Comparison of ENCODE assay signal across 8 cellular contexts in genomic region chr11:45662665-45663485, GRCh38. TPM values are rescaled to one million over a fixed set of nuclear protein-coding genes. Genes with fewer than 3 reads are reported as not detected.
DNase-seq lines count a peak whose midpoint lies in the region; ATAC-seq and TF ChIP-seq lines count a peak whose summit lies in the region.

No MANE protein-coding gene starts in this region.

- H2AFZ ChIP-seq in neural cell (ENCODE audit: low read depth, low read length) = no peak overlapping the region

- H3K27ac ChIP-seq in brain microvascular endothelial cell = peak overlapping the region; percentile 59
- peak overlapping the region; percentile 33 for H3K27ac ChIP-seq in neural cell (ENCODE audit: low read length)

- peaks cover 31% of the 10 kb centered on the region for H3K79me2 ChIP-seq in neural cell (replicated peaks; ENCODE audit: insufficient read depth, low read length)

- TF ChIP-seq CTCF in brain microvascular endothelial cell (IDR thresholded peaks at IDR 0.05; ENCODE audit: low read depth, low read length, missing control alignments) = no peak
- no peak for TF ChIP-seq CTCF in neural cell (IDR thresholded peaks at IDR 0.05; ENCODE audit: poor library complexity, severe bottlenecking)

- in situ Hi-C loops in Caki2 (cut with HindIII; ENCODE audit: low pct_unique_long_range_greater_than_20kb, low sequenced_read_pairs) = no loop called here
- in situ Hi-C loops in brain microvascular endothelial cell (cut with HindIII; ENCODE audit: low pct_ligation_motif_present, low sequenced_read_pairs) = loop anchor here (25.0 kb wide), 1 partner anchor 276 kb away; no protein-coding TSS in a partner anchor

- no peaks in the 10 kb centered on the region for H3K9me3 Mint-ChIP-seq in IgD-negative memory B cell

- peaks cover 0 to 2% (median 0%) of the 10 kb centered on the region in 3 donors for H3K4me1 Mint-ChIP-seq in IgD-negative memory B cell

- H3K9ac ChIP-seq in neural cell (ENCODE audit: low read length) = peak overlapping the region; percentile 80

- H3K36me3 ChIP-seq in brain microvascular endothelial cell (replicated peaks) = no peaks in the 10 kb centered on the region
- no peaks in the 10 kb centered on the region for H3K36me3 ChIP-seq in neural cell (ENCODE audit: insufficient read depth, low read length)

- DNase-seq in Caki2 (ENCODE audit: low read depth) (peak; percentile 61), brain microvascular endothelial cell (peak; percentile 97), HK-2 (ENCODE audit: unreplicated experiment) (no peak), DMS114 treated with DMSO at 0.1 percent for 48 hours (lab: John Stamatoyannopoulos, UW; ENCODE audit: unreplicated experiment) (no peak), NCI-H187 treated with DMSO at 0.1 percent for 48 hours (lab: John Stamatoyannopoulos, UW) (no peak)

- H3K27me3 ChIP-seq in brain microvascular endothelial cell (replicated peaks) (peaks cover 28% of the 10 kb centered on the region), neural cell (ENCODE audit: insufficient read depth, low read depth, low read length) (no peaks in the 10 kb centered on the region)

- no peaks in the 10 kb centered on the region for H3K36me3 Mint-ChIP-seq in IgD-negative memory B cell

- peak overlapping the region; percentile 86 for H3K4me2 ChIP-seq in neural cell (ENCODE audit: low read length)

- H3F3A ChIP-seq in neural cell (ENCODE audit: insufficient read depth, low read length, poor library complexity, severe bottlenecking) = no peaks in the 10 kb centered on the region

- no peaks in the 10 kb centered on the region for H4K20me1 ChIP-seq in neural cell (ENCODE audit: insufficient read depth)

- H3K27me3 Mint-ChIP-seq in IgD-negative memory B cell = peaks cover 57% of the 10 kb centered on the region

- TF ChIP-seq EP300 in neural cell (conservative IDR thresholded peaks at IDR 0.05; ENCODE audit: poor library complexity, severe bottlenecking) = peak; percentile 23

- peak; percentile 9 for TF ChIP-seq RAD21 in neural cell (conservative IDR thresholded peaks at IDR 0.05)

- no peaks in the 10 kb centered on the region for H3K9me3 ChIP-seq in neural cell (ENCODE audit: low read length)

- H3K9me2 ChIP-seq in neural cell (ENCODE audit: insufficient read depth, low read length) = no peaks in the 10 kb centered on the region

- H3K4me3 Mint-ChIP-seq in IgD-negative memory B cell = peak overlapping the region in 3 of 4 donors; percentile 28 to 73 (median 30)

- H3K27ac Mint-ChIP-seq in IgD-negative memory B cell = no peak overlapping the region

- H3K4me3 ChIP-seq in brain microvascular endothelial cell (ENCODE audit: low read depth, low read length) (peak overlapping the region; percentile 45), neural cell (ENCODE audit: low read length) (peak overlapping the region; percentile 96)

- ATAC-seq in GM19324 (IDR thresholded peaks at IDR 0.05; ENCODE audit: low FRiP score, unreplicated experiment) = no peak

TF ChIP-seq in neural cell, 6 proteins besides CTCF, POLR2A, EP300 and RAD21:
- peak; percentile 32 for TF ChIP-seq POLR2AphosphoS5 (IDR thresholded peaks at IDR 0.05)
- TF ChIP-seq SMC3 (conservative IDR thresholded peaks at IDR 0.05; ENCODE audit: poor library complexity) = peak; percentile 33
- TF ChIP-seq EZH2 (IDR thresholded peaks at IDR 0.05; ENCODE audit: borderline replicate concordance, insufficient read depth, low read length, poor library complexity, severe bottlenecking) = no peak

RNA-seq across cellular contexts. Expression of gene CHST1, which starts 2.5 kb away (rescaled TPM):
- 1.5 TPM in 1 of 2 replicates, not detected in the other for total RNA-seq in Caki2 (2014; rRNA removed; shearing (Covaris generic); ENCODE audit: low replicate concordance)
- polyA plus RNA-seq in IgD-negative memory B cell (not detected), neural cell (16.2 and 22.8 TPM in 2 replicates)
- 17.4 and 19.2 TPM in 2 replicates for polyA minus RNA-seq in neural cell

Comparison
In these comparisons a context has a peak if more than half of its experiments do, and no peak if none do; other contexts are left out.
1. DNase-seq: peak in Caki2 (single experiment) and brain microvascular endothelial cell (single experiment); none in HK-2 (single experiment), DMS114 treated with DMSO at 0.1 percent for 48 hours (single experiment) and NCI-H187 treated with DMSO at 0.1 percent for 48 hours (single experiment).
2. RNA of gene CHST1, which starts 2.5 kb away (polyA plus RNA-seq): 16.2 to 22.8 TPM in neural cell; not detected in IgD-negative memory B cell (single experiment); every median in the first group is over 10 times any median in the second.